Comparison of ENCODE assay signal across 31 cellular contexts in genomic region chr6:12246900-12247299, GRCh38. TPM values are rescaled to one million over a fixed set of nuclear protein-coding genes. Genes with fewer than 3 reads are reported as not detected.
"Had no signal": no experiment of that assay in that cellular context is flagged by ENCODE, and none has a peak within 500 bp of the region (broad histone marks: within the 10 kb centered on the region; RNA-seq: fewer than 3 reads in every experiment).

No MANE protein-coding gene starts in this region.

- H3K27me3 Mint-ChIP-seq: activated naive CD4-positive, alpha-beta T cell treated with anti-CD3 and anti-CD28 coated beads, Interleukin-2, amount 10 ng/mL, durations not matched to agents 7 days and 5 days had no signal

- H2AFZ ChIP-seq: hepatocyte had no signal

- H3K9me3 Mint-ChIP-seq: activated CD4-positive, alpha-beta memory T cell treated with anti-CD3 and anti-CD28 coated beads, Interleukin-2, amount 10 ng/mL, durations not matched to agents 7 days and 5 days; activated CD4-positive, alpha-beta T cell treated with anti-CD3 and anti-CD28 coated beads, Interleukin-2, amount 10 ng/mL, durations not matched to agents 7 days and 5 days; activated naive CD4-positive, alpha-beta T cell treated with anti-CD3 and anti-CD28 coated beads, Interleukin-2, amount 10 ng/mL, durations not matched to agents 7 days and 5 days; activated naive CD8-positive, alpha-beta T cell treated with anti-CD3 and anti-CD28 coated beads, Interleukin-2, amount 10 ng/mL, durations not matched to agents 7 days and 5 days; activated T-cell treated with anti-CD3 and anti-CD28 coated beads, Interleukin-2, amount 50 U/mL, for 24 hours; naive thymus-derived CD4-positive, alpha-beta T cell; neural crest cell; stimulated activated naive B cell treated with anti-CD40 and anti-IgM and Interleukin-4, amounts not matched to agents 10 μg/mL and 1 μg/mL and 100 μg/mL, for 72 hours had no signal

- H3K27ac Mint-ChIP-seq: activated CD4-positive, alpha-beta memory T cell treated with anti-CD3 and anti-CD28 coated beads, Interleukin-2, amount 10 ng/mL, durations not matched to agents 7 days and 5 days; activated CD4-positive, alpha-beta T cell treated with anti-CD3 and anti-CD28 coated beads, Interleukin-2, amount 10 ng/mL, durations not matched to agents 7 days and 5 days; activated naive CD4-positive, alpha-beta T cell treated with anti-CD3 and anti-CD28 coated beads, Interleukin-2, amount 10 ng/mL, durations not matched to agents 7 days and 5 days; activated naive CD8-positive, alpha-beta T cell treated with anti-CD3 and anti-CD28 coated beads, Interleukin-2, amount 10 ng/mL, durations not matched to agents 7 days and 5 days; activated T-cell treated with anti-CD3 and anti-CD28 coated beads, Interleukin-2, amount 50 U/mL, for 24 hours; naive thymus-derived CD4-positive, alpha-beta T cell; stimulated activated naive B cell treated with anti-CD40 and anti-IgM and Interleukin-4, amounts not matched to agents 10 μg/mL and 1 μg/mL and 100 μg/mL, for 72 hours had no signal

- H3K9me3 ChIP-seq: gastroesophageal sphincter, pancreas, psoas muscle, suprapubic skin, tibial artery had no signal

- H3K4me1 ChIP-seq: gastroesophageal sphincter, pancreas, psoas muscle, tibial artery had no signal

- DNase-seq: activated CD4-positive, alpha-beta memory T cell treated with anti-CD3 and anti-CD28 coated beads, Interleukin-2, amount 10 ng/mL, durations not matched to agents 7 days and 5 days; activated CD4-positive, alpha-beta T cell treated with anti-CD3 and anti-CD28 coated beads for 1 hour; activated CD4-positive, alpha-beta T cell treated with anti-CD3 and anti-CD28 coated beads, Interleukin-2, amount 10 ng/mL, durations not matched to agents 7 days and 5 days; activated CD8-positive, alpha-beta memory T cell treated with anti-CD3 and anti-CD28 coated beads, Interleukin-2, amount 50 U/mL, for 48 hours; activated gamma-delta T cell; activated naive CD4-positive, alpha-beta T cell treated with anti-CD3 and anti-CD28 coated beads, Interleukin-2, amount 10 ng/mL, durations not matched to agents 7 days and 5 days; activated naive CD8-positive, alpha-beta T cell treated with anti-CD3 and anti-CD28 coated beads, Interleukin-2, amount 10 ng/mL, durations not matched to agents 7 days and 5 days; activated T-cell treated with anti-CD3 and anti-CD28 coated beads, Interleukin-2, amount 50 U/mL, for 24 hours; central memory CD4-positive, alpha-beta T cell; islet precursor cell; left cardiac atrium; left ventricle myocardium superior; midbrain; naive thymus-derived CD4-positive, alpha-beta T cell; nucleus accumbens; pancreas; psoas muscle; stimulated activated CD4-positive, alpha-beta T cell treated with anti-CD3 and anti-CD28 coated beads, Interleukin-1b, Interleukin-23, amount 100 ng/mL, for 48 hours; stimulated activated CD4-positive, alpha-beta T cell treated with anti-CD3 and anti-CD28 coated beads, Interleukin-4, amount 100 ng/mL, for 4 hours; stimulated activated CD8-positive, alpha-beta memory T cell treated with anti-CD3 and anti-CD28 coated beads, Interleukin-4, amount 100 ng/mL, for 48 hours; stimulated activated naive B cell treated with anti-CD40 and anti-IgM and Interleukin-4, amounts not matched to agents 10 μg/mL and 1 μg/mL and 100 μg/mL, for 72 hours; T-helper 2 cell; tibial artery had no signal

- H3K36me3 Mint-ChIP-seq: activated naive CD4-positive, alpha-beta T cell treated with anti-CD3 and anti-CD28 coated beads, Interleukin-2, amount 10 ng/mL, durations not matched to agents 7 days and 5 days; activated naive CD8-positive, alpha-beta T cell treated with anti-CD3 and anti-CD28 coated beads, Interleukin-2, amount 10 ng/mL, durations not matched to agents 7 days and 5 days; stimulated activated naive B cell treated with anti-CD40 and anti-IgM and Interleukin-4, amounts not matched to agents 10 μg/mL and 1 μg/mL and 100 μg/mL, for 72 hours had no signal

- H3K27me3 ChIP-seq: brain microvascular endothelial cell, gastroesophageal sphincter, hepatocyte, pancreas, suprapubic skin, tibial artery had no signal

- H3K4me2 ChIP-seq: hepatocyte, smooth muscle cell had no signal

- H3K4me3 Mint-ChIP-seq: activated CD4-positive, alpha-beta memory T cell treated with anti-CD3 and anti-CD28 coated beads, Interleukin-2, amount 10 ng/mL, durations not matched to agents 7 days and 5 days; activated CD4-positive, alpha-beta T cell treated with anti-CD3 and anti-CD28 coated beads, Interleukin-2, amount 10 ng/mL, durations not matched to agents 7 days and 5 days; activated naive CD4-positive, alpha-beta T cell treated with anti-CD3 and anti-CD28 coated beads, Interleukin-2, amount 10 ng/mL, durations not matched to agents 7 days and 5 days; activated naive CD8-positive, alpha-beta T cell treated with anti-CD3 and anti-CD28 coated beads, Interleukin-2, amount 10 ng/mL, durations not matched to agents 7 days and 5 days; activated T-cell treated with anti-CD3 and anti-CD28 coated beads, Interleukin-2, amount 50 U/mL, for 24 hours; naive thymus-derived CD4-positive, alpha-beta T cell; neural crest cell; stimulated activated naive B cell treated with anti-CD40 and anti-IgM and Interleukin-4, amounts not matched to agents 10 μg/mL and 1 μg/mL and 100 μg/mL, for 72 hours had no signal

- H3K79me2 ChIP-seq: hepatocyte had no signal

- H3K4me1 Mint-ChIP-seq: activated CD4-positive, alpha-beta memory T cell treated with anti-CD3 and anti-CD28 coated beads, Interleukin-2, amount 10 ng/mL, durations not matched to agents 7 days and 5 days; activated CD4-positive, alpha-beta T cell treated with anti-CD3 and anti-CD28 coated beads, Interleukin-2, amount 10 ng/mL, durations not matched to agents 7 days and 5 days; activated naive CD4-positive, alpha-beta T cell treated with anti-CD3 and anti-CD28 coated beads, Interleukin-2, amount 10 ng/mL, durations not matched to agents 7 days and 5 days; activated naive CD8-positive, alpha-beta T cell treated with anti-CD3 and anti-CD28 coated beads, Interleukin-2, amount 10 ng/mL, durations not matched to agents 7 days and 5 days; naive thymus-derived CD4-positive, alpha-beta T cell; neural crest cell; stimulated activated naive B cell treated with anti-CD40 and anti-IgM and Interleukin-4, amounts not matched to agents 10 μg/mL and 1 μg/mL and 100 μg/mL, for 72 hours had no signal

- H3K4me3 ChIP-seq: gastroesophageal sphincter, hepatocyte, pancreas, psoas muscle, smooth muscle cell, suprapubic skin, tibial artery had no signal

- FAIRE-seq: astrocyte, pancreas, urothelium cell line had no signal

- H3K36me3 ChIP-seq: brain microvascular endothelial cell, gastroesophageal sphincter, pancreas, suprapubic skin, tibial artery had no signal

- H3K27ac ChIP-seq: gastroesophageal sphincter, hepatocyte, pancreas, psoas muscle, suprapubic skin, tibial artery had no signal

RNA-seq across cellular contexts. Expression of gene EDN1, which starts 43.3 kb away (rescaled TPM):
- total RNA-seq: neural crest cell had no signal
